20 cellular contexts compared by ENCODE assay signal in the genomic region with DNA sequence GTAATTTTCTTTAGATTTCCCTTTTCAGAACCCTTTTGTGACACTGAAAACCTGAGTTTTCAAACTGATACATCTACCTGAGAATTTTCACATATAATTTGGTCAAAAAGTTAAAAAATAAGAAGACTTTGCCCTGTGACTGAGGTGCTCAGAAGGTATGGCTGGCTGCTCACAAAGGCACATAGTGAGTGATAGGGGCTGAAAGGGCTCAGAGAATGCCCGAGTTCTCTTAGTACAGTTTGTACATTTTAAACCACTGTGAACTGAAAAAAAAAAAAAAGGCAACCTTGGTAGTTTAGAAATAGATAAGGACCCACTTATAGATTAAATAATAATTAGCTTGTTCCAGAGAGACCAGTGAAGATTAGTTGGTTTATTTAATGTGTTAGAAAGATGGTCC.
"Had no signal": no experiment of that assay in that cellular context is flagged by ENCODE, and none has a peak within 500 bp of the region (broad histone marks: within the 10 kb centered on the region; RNA-seq: fewer than 3 reads in every experiment).

No MANE protein-coding gene starts in this region.

- H3K36me3 ChIP-seq: cardiac muscle cell, esophagus squamous epithelium, neutrophil, spleen, tibial artery had no signal

- H3K4me1 ChIP-seq: parathyroid adenoma, uterus had no signal

- H3K4me3 ChIP-seq: cardiac muscle cell, esophagus squamous epithelium, spleen, tibial artery, uterus had no signal

- ATAC-seq: activated naive CD8-positive, alpha-beta T cell treated with anti-CD3 and anti-CD28 coated beads, Interleukin-2, amount 50 U/mL, for 24 hours; effector memory CD8-positive, alpha-beta T cell; stimulated activated naive B cell treated with anti-CD40 and anti-IgM and Interleukin-4, amounts not matched to agents 10 μg/mL and 1 μg/mL and 100 μg/mL, for 72 hours had no signal

- H3K4me3 Mint-ChIP-seq: activated CD4-positive, alpha-beta T cell treated with anti-CD3 and anti-CD28 coated beads, Interleukin-2, amount 10 ng/mL, durations not matched to agents 7 days and 5 days; activated naive CD4-positive, alpha-beta T cell treated with anti-CD3 and anti-CD28 coated beads, Interleukin-2, amount 10 ng/mL, durations not matched to agents 7 days and 5 days; activated naive CD8-positive, alpha-beta T cell treated with anti-CD3 and anti-CD28 coated beads, Interleukin-2, amount 50 U/mL, for 24 hours; effector memory CD8-positive, alpha-beta T cell; naive B cell; stimulated activated naive B cell treated with anti-CD40 and anti-IgM and Interleukin-4, amounts not matched to agents 10 μg/mL and 1 μg/mL and 100 μg/mL, for 72 hours had no signal

- H2AFZ ChIP-seq: parathyroid adenoma had no signal

- H3K27ac Mint-ChIP-seq: activated CD4-positive, alpha-beta T cell treated with anti-CD3 and anti-CD28 coated beads, Interleukin-2, amount 10 ng/mL, durations not matched to agents 7 days and 5 days; activated naive CD4-positive, alpha-beta T cell treated with anti-CD3 and anti-CD28 coated beads, Interleukin-2, amount 10 ng/mL, durations not matched to agents 7 days and 5 days; activated naive CD8-positive, alpha-beta T cell treated with anti-CD3 and anti-CD28 coated beads, Interleukin-2, amount 50 U/mL, for 24 hours; effector memory CD8-positive, alpha-beta T cell; stimulated activated naive B cell treated with anti-CD40 and anti-IgM and Interleukin-4, amounts not matched to agents 10 μg/mL and 1 μg/mL and 100 μg/mL, for 72 hours had no signal

- H3K9me3 ChIP-seq: esophagus squamous epithelium, neutrophil, spleen, tibial artery, uterus had no signal

- H3K9me3 Mint-ChIP-seq: activated CD4-positive, alpha-beta T cell treated with anti-CD3 and anti-CD28 coated beads, Interleukin-2, amount 10 ng/mL, durations not matched to agents 7 days and 5 days; activated naive CD4-positive, alpha-beta T cell treated with anti-CD3 and anti-CD28 coated beads, Interleukin-2, amount 10 ng/mL, durations not matched to agents 7 days and 5 days; activated naive CD8-positive, alpha-beta T cell treated with anti-CD3 and anti-CD28 coated beads, Interleukin-2, amount 50 U/mL, for 24 hours; effector memory CD8-positive, alpha-beta T cell had no signal

- H3K79me2 ChIP-seq: parathyroid adenoma had no signal

- H3K27ac ChIP-seq: cardiac muscle cell, neutrophil, parathyroid adenoma, spleen, tibial artery, uterus had no signal

- H3K27me3 ChIP-seq: cardiac muscle cell, esophagus squamous epithelium, neutrophil, spleen, tibial artery, uterus had no signal

- H3K4me1 Mint-ChIP-seq: naive B cell; stimulated activated naive B cell treated with anti-CD40 and anti-IgM and Interleukin-4, amounts not matched to agents 10 μg/mL and 1 μg/mL and 100 μg/mL, for 72 hours had no signal

- DNase-seq: activated CD4-positive, alpha-beta T cell treated with anti-CD3 and anti-CD28 coated beads, Interleukin-2, amount 10 ng/mL, durations not matched to agents 7 days and 5 days; activated CD8-positive, alpha-beta memory T cell treated with anti-CD3 and anti-CD28 coated beads, Interleukin-2, amount 50 U/mL, for 48 hours; activated effector memory CD4-positive, alpha-beta T cell treated with Interleukin-2 at 50 U/mL for 16 hours; activated naive CD4-positive, alpha-beta T cell treated with anti-CD3 and anti-CD28 coated beads, Interleukin-2, amount 10 ng/mL, durations not matched to agents 7 days and 5 days; activated naive CD8-positive, alpha-beta T cell treated with anti-CD3 and anti-CD28 coated beads, Interleukin-2, amount 50 U/mL, for 24 hours; activated T-cell treated with anti-CD3 and anti-CD28 coated beads, Interleukin-2, amount 50 U/mL, for 48 hours; dermis blood vessel endothelial cell; effector memory CD8-positive, alpha-beta T cell; esophagus squamous epithelium; left cardiac atrium; naive B cell; spleen; stimulated activated CD4-positive, alpha-beta T cell treated with anti-CD3 and anti-CD28 coated beads, Interleukin-4, amount 100 ng/mL, for 4 hours; stimulated activated naive B cell treated with anti-CD40 and anti-IgM and Interleukin-4, amounts not matched to agents 10 μg/mL and 1 μg/mL and 100 μg/mL, for 72 hours; T1000; tibial artery; uterus had no signal

- H3K27me3 Mint-ChIP-seq: activated CD4-positive, alpha-beta T cell treated with anti-CD3 and anti-CD28 coated beads, Interleukin-2, amount 10 ng/mL, durations not matched to agents 7 days and 5 days; activated naive CD4-positive, alpha-beta T cell treated with anti-CD3 and anti-CD28 coated beads, Interleukin-2, amount 10 ng/mL, durations not matched to agents 7 days and 5 days; activated naive CD8-positive, alpha-beta T cell treated with anti-CD3 and anti-CD28 coated beads, Interleukin-2, amount 50 U/mL, for 24 hours; effector memory CD8-positive, alpha-beta T cell; naive B cell; stimulated activated naive B cell treated with anti-CD40 and anti-IgM and Interleukin-4, amounts not matched to agents 10 μg/mL and 1 μg/mL and 100 μg/mL, for 72 hours had no signal

- H3K9ac ChIP-seq: parathyroid adenoma had no signal
